In genomic region chr17:15249487-15249886, GRCh38 we compare ENCODE assay signal across 28 cellular contexts. TPM values are rescaled to one million over a fixed set of nuclear protein-coding genes. Genes with fewer than 3 reads are reported as not detected.
DNase-seq lines count a peak whose midpoint lies in the region; ATAC-seq, FAIRE-seq and TF ChIP-seq lines count a peak whose summit lies in the region.
"Had no signal": no experiment of that assay in that cellular context is flagged by ENCODE, and none has a peak within 500 bp of the region (broad histone marks: within the 10 kb centered on the region; RNA-seq: fewer than 3 reads in every experiment).

No MANE protein-coding gene starts in this region.

- no peak for TF ChIP-seq EP300 in HepG2 (IDR thresholded peaks at IDR 0.05; ENCODE audit: low read depth in 2 of 2, low read length in 2 of 2)
- no peak for TF ChIP-seq EP300 in HepG2 (CRISPR knock-in tag; IDR thresholded peaks at IDR 0.05; ENCODE audit: borderline replicate concordance)

- no peak for TF ChIP-seq POLR2A in right lobe of liver (IDR thresholded peaks at IDR 0.05)
- no peak for TF ChIP-seq POLR2A in HepG2 (IDR thresholded peaks at IDR 0.05; ENCODE audit: insufficient read depth in 1 of 2, low read depth in 2 of 2, low read length in 2 of 2)

- H3K4me3 ChIP-seq in right lobe of liver (no peak overlapping the region), HepG2 (replicated peaks in 1 of 3; ENCODE audit: insufficient read depth in 1 of 3, low read depth in 2 of 3, low read length in 3 of 3) (no peak overlapping the region), MG63 (no peak overlapping the region)
- H3K4me3 ChIP-seq: adrenal gland, tibial artery had no signal

- no peaks in the 10 kb centered on the region for H3K79me2 ChIP-seq in HepG2 (ENCODE audit: insufficient read depth, low read length)

- H3K9ac ChIP-seq in HepG2 (ENCODE audit: insufficient read depth, low read depth, low read length), result no peak overlapping the region

- no peak overlapping the region for H3K27ac ChIP-seq in right lobe of liver
- H3K27ac ChIP-seq in HepG2 (ENCODE audit: extremely low read length, insufficient read depth, low read length), result no peak overlapping the region
- H3K27ac ChIP-seq: tibial artery, VCaP had no signal

- intact Hi-C loops in right lobe of liver (cut with DNase I) (no loop called here), HepG2 (cut with micrococcal nuclease; ENCODE audit: unreplicated experiment) (no loop called here), left cardiac atrium (cut with DNase I) (no loop called here), sciatic nerve (cut with DNase I) (no loop called here), posterior vena cava (cut with DNase I) (no loop called here)

- no peak overlapping the region for H2AFZ ChIP-seq in HepG2 (ENCODE audit: low read length)

- no peaks in the 10 kb centered on the region for H3K4me1 ChIP-seq in right lobe of liver
- H3K4me1 ChIP-seq in HepG2 (ENCODE audit: insufficient read depth, low read length), result peaks cover 19% of the 10 kb centered on the region

- FAIRE-seq in HepG2 (lab: Jason Lieb, UNC), result no peak
- FAIRE-seq: A204.1, colon, G401.6, H1, islet of Langerhans had no signal

- H4K20me1 ChIP-seq in HepG2 (ENCODE audit: insufficient read depth, low read length), result no peaks in the 10 kb centered on the region

- ATAC-seq in right lobe of liver (peak; percentile 37 to 73 (median 50)), HepG2 (no peak), left cardiac atrium (peak; percentile 9 to 56), sciatic nerve (peak; percentile 31), HG02885 (IDR thresholded peaks at IDR 0.05; ENCODE audit: poor library complexity, unreplicated experiment) (no peak)
- ATAC-seq: activated T-cell treated with anti-CD3 and anti-CD28 coated beads, Interleukin-2, amount 50 U/mL, for 4 hours had no signal

- no peak overlapping the region for H3K4me2 ChIP-seq in HepG2 (ENCODE audit: low read depth, low read length)

- no peaks in the 10 kb centered on the region for H3K36me3 ChIP-seq in right lobe of liver
- no peaks in the 10 kb centered on the region for H3K36me3 ChIP-seq in HepG2 (replicated peaks in 1 of 2; ENCODE audit: control insufficient read depth in 1 of 2, insufficient read depth in 2 of 2, low read length in 2 of 2)
- H3K36me3 ChIP-seq in MG63, result no peaks in the 10 kb centered on the region

- TF ChIP-seq CTCF in right lobe of liver (IDR thresholded peaks at IDR 0.05) (no peak), HepG2 (CRISPR knock-in tag; IDR thresholded peaks at IDR 0.05) (no peak)

- CTCF ChIA-PET in HepG2 (lab: Yijun Ruan, JAX; ENCODE audit: low intra/inter-chr PET ratio, low total read pairs), result no interaction called here

- no TSS peak for BruUV-seq in HepG2 (replicated peaks; lab: Mats Ljungman, UMichigan)

- DNase-seq in right lobe of liver (no peak), HepG2 (ENCODE audit: low spot score) (no peak), left cardiac atrium (no peak), sciatic nerve (ENCODE audit: low spot score) (no peak), MG63 (no peak), SKM-1 (lab: John Stamatoyannopoulos, UW; ENCODE audit: unreplicated experiment) (no peak), posterior vena cava (ENCODE audit: low spot score) (no peak)
- DNase-seq: activated CD4-positive, alpha-beta T cell treated with anti-CD3 and anti-CD28 coated beads for 48 hours; activated T-cell treated with anti-CD3 and anti-CD28 coated beads, Interleukin-2, amount 50 U/mL, for 4 hours; adrenal gland; AML-193; DMS53; mesenchymal stem cell; NCI-H1092 treated with DMSO at 0.1 percent for 48 hours; NCI-H2029 treated with DMSO at 0.1 percent for 48 hours; NCI-H2227 treated with DMSO at 0.1 percent for 48 hours; NCI-H748 treated with DMSO at 0.1 percent for 48 hours; stimulated activated CD4-positive, alpha-beta T cell treated with anti-CD3 and anti-CD28 coated beads, Interleukin-12 subunit alpha, Interleukin-12 subunit beta, amount 100 ng/mL, for 4 hours; stimulated activated CD4-positive, alpha-beta T cell treated with anti-CD3 and anti-CD28 coated beads, Interleukin-4, amount 100 ng/mL, for 4 hours; stimulated activated naive CD4-positive, alpha-beta T cell; tibial artery had no signal

- no peaks in the 10 kb centered on the region for H3K9me3 ChIP-seq in right lobe of liver
- no peaks in the 10 kb centered on the region for H3K9me3 ChIP-seq in HepG2 (ENCODE audit: low read length)
- no peaks in the 10 kb centered on the region for H3K9me3 ChIP-seq in MG63
- H3K9me3 ChIP-seq: adrenal gland, tibial artery had no signal

- POLR2A ChIA-PET in HepG2 (lab: Yijun Ruan, JAX), result no interaction called here

- peaks cover 0 to 3% of the 10 kb centered on the region in 2 donors for H3K27me3 ChIP-seq in right lobe of liver
- H3K27me3 ChIP-seq in HepG2 (ENCODE audit: control insufficient read depth in 1 of 2, insufficient read depth in 2 of 2, low read length in 2 of 2), result no peaks in the 10 kb centered on the region
- H3K27me3 ChIP-seq in MG63, result no peaks in the 10 kb centered on the region
- H3K27me3 ChIP-seq: adrenal gland, tibial artery had no signal

- TF ChIP-seq RAD21 in HepG2 (CRISPR knock-in tag; IDR thresholded peaks at IDR 0.05), result no peak

- 52% methylated on average over 5 of the region's 5 CpGs for WGBS in right lobe of liver (ENCODE audit: insufficient coverage, low coverage, low lambda C conversion rate, missing lambda C conversion rate)
- WGBS in HepG2 (ENCODE audit: low lambda C conversion rate), result 81% methylated on average over 5 of the region's 5 CpGs

- in situ Hi-C loops in HepG2 (cut with HindIII; ENCODE audit: extremely low pct_ligation_motif_present, low pct_unique_long_range_greater_than_20kb), result no loop called here

TF ChIP-seq in HepG2, 621 proteins besides CTCF, POLR2A, EP300 and RAD21 (continues in another document):
- TF ChIP-seq ZNF547 (CRISPR knock-in tag; IDR thresholded peaks at IDR 0.05) (no peak), SRY (CRISPR knock-in tag; IDR thresholded peaks at IDR 0.05) (no peak), ZNF792 (CRISPR knock-in tag; IDR thresholded peaks at IDR 0.05) (no peak), NFKB2 (CRISPR knock-in tag; IDR thresholded peaks at IDR 0.05; ENCODE audit: borderline replicate concordance) (no peak), MZF1 (CRISPR knock-in tag; IDR thresholded peaks at IDR 0.05; ENCODE audit: borderline replicate concordance) (no peak), NFE2L1 (CRISPR knock-in tag; IDR thresholded peaks at IDR 0.05; ENCODE audit: borderline replicate concordance) (no peak), HDAC2 (CRISPR knock-in tag; IDR thresholded peaks at IDR 0.05) (no peak)

RNA-seq across cellular contexts. Expression of gene PMP22, which starts 15.6 kb away (rescaled TPM):
- total RNA-seq in right lobe of liver, result 1 to 10 TPM; 3.0 to 9.2 (median 6.9) TPM
- total RNA-seq in HepG2 (2016; rRNA removed; fragmentation: Illumina TruSeq; extraction: Trizol), result 3.0 and 5.7 TPM in 2 replicates
- 1.5 and 1.9 TPM in 2 replicates for total RNA-seq in HepG2 (2016; cell fraction: cytosol; rRNA removed; fragmentation: Illumina TruSeq; extraction: Trizol; ENCODE audit: low read depth)
- total RNA-seq in HepG2 (2016; cell fraction: insoluble cytoplasmic fraction; rRNA removed; fragmentation: Illumina TruSeq; extraction: Trizol), result 3.5 and 5.4 TPM in 2 replicates
- total RNA-seq in HepG2 (2016; cell fraction: membrane; rRNA removed; fragmentation: Illumina TruSeq; extraction: Trizol), result 3.1 and 3.8 TPM in 2 replicates
- total RNA-seq in HepG2 (2016; cell fraction: nucleus; rRNA removed; fragmentation: Illumina TruSeq; extraction: Trizol), result 6.1 and 6.3 TPM in 2 replicates
- 5.0 and 6.2 TPM in 2 replicates for polyA plus RNA-seq in HepG2 (2011; rRNA removed)
- polyA plus RNA-seq in HepG2 (2011; cell fraction: cytosol; rRNA removed), result 4.9 and 5.8 TPM in 2 replicates
- polyA plus RNA-seq in HepG2 (2011; cell fraction: nucleus; rRNA removed), result 1.8 TPM in 2 replicates
- 2.1 and 2.7 TPM in 2 replicates for polyA plus RNA-seq in HepG2 (2012)
- polyA plus RNA-seq in HepG2 (2016; cell fraction: cytosol; fragmentation: Illumina TruSeq; extraction: Trizol; ENCODE audit: low read depth), result 1.7 TPM in 2 replicates
- 4.9 and 5.5 TPM in 2 replicates for polyA plus RNA-seq in HepG2 (2016; cell fraction: insoluble cytoplasmic fraction; fragmentation: Illumina TruSeq; extraction: Trizol; ENCODE audit: low read depth)
- polyA plus RNA-seq in HepG2 (2016; cell fraction: membrane; fragmentation: Illumina TruSeq; extraction: Trizol; ENCODE audit: low read depth), result 2.7 and 3.3 TPM in 2 replicates
- 11.9 and 12.2 TPM in 2 replicates for polyA plus RNA-seq in HepG2 (2016; cell fraction: nucleus; fragmentation: Illumina TruSeq; extraction: Trizol; ENCODE audit: insufficient read depth, low read depth)
- 34.6 and 99.7 TPM in 2 replicates for polyA minus RNA-seq in HepG2 (2011; rRNA and poly(A)+ RNA removed; ENCODE audit: low replicate concordance)
- 4.0 and 4.3 TPM in 2 replicates for polyA minus RNA-seq in HepG2 (2011; cell fraction: cytosol; rRNA and poly(A)+ RNA removed)
- 3.0 and 3.1 TPM in 2 replicates for polyA minus RNA-seq in HepG2 (2011; cell fraction: nucleus; rRNA and poly(A)+ RNA removed)
- 100 to 1,000 TPM; 133 to 163 TPM for total RNA-seq in left cardiac atrium
- 2,465 TPM for total RNA-seq in sciatic nerve
- total RNA-seq in MG63 (2014; rRNA removed; shearing (Covaris generic); ENCODE audit: low replicate concordance), result 1.4 and 8.9 TPM in 2 replicates
- 100 to 1,000 TPM; 130 to 245 TPM for total RNA-seq in posterior vena cava

Comparison
In these comparisons a context has a peak if more than half of its experiments do, and no peak if none do; other contexts are left out.
1. ATAC-seq: peak in right lobe of liver (4 of 4), left cardiac atrium (2 of 2) and sciatic nerve (single experiment); none in HepG2 (single experiment) and HG02885 (single experiment).
2. RNA of gene PMP22, which starts 15.6 kb away (total RNA-seq): 2,465 TPM in sciatic nerve (single experiment), 130 to 245 TPM in posterior vena cava and 133 to 163 TPM in left cardiac atrium; 1.4 to 8.9 TPM in MG63, 3.0 to 9.2 TPM in right lobe of liver and 1.5 to 6.3 TPM in HepG2; every median in the first group is over 10 times any median in the second.